ENCODE assay signal across 8 cellular contexts in genomic region chr6:2990179-2990931, GRCh38. TPM values are rescaled to one million over a fixed set of nuclear protein-coding genes. Genes with fewer than 3 reads are reported as not detected.
DNase-seq lines count a peak whose midpoint lies in the region; ATAC-seq and TF ChIP-seq lines count a peak whose summit lies in the region.

No MANE protein-coding gene starts in this region.

- H3K4me1 Mint-ChIP-seq in stimulated activated naive B cell treated with anti-CD40 and anti-IgM and Interleukin-4, amounts not matched to agents 10 μg/mL and 1 μg/mL and 100 μg/mL, for 72 hours, result peaks cover 14 to 23% of the 10 kb centered on the region in 2 donors

- in situ Hi-C loops in astrocyte of the spinal cord (cut with HindIII; ENCODE audit: low sequenced_read_pairs), result loop anchor here (25.0 kb wide), 1 partner anchor 153 kb away; the partner anchor contains the start of gene SERPINB1

- no peaks in the 10 kb centered on the region for H3K9me3 Mint-ChIP-seq in stimulated activated naive B cell treated with anti-CD40 and anti-IgM and Interleukin-4, amounts not matched to agents 10 μg/mL and 1 μg/mL and 100 μg/mL, for 72 hours

- H3K4me3 Mint-ChIP-seq in stimulated activated naive B cell treated with anti-CD40 and anti-IgM and Interleukin-4, amounts not matched to agents 10 μg/mL and 1 μg/mL and 100 μg/mL, for 72 hours, result peak overlapping the region; percentile 90 to 93

- ATAC-seq in stimulated activated naive B cell treated with anti-CD40 and anti-IgM and Interleukin-4, amounts not matched to agents 10 μg/mL and 1 μg/mL and 100 μg/mL, for 72 hours (replicated peaks), result no peak

- no peaks in the 10 kb centered on the region for H3K27me3 ChIP-seq in kidney epithelial cell (ENCODE audit: control insufficient read depth, insufficient read depth, low read length)

- TF ChIP-seq CTCF in astrocyte of the spinal cord (IDR thresholded peaks at IDR 0.05; ENCODE audit: low read depth, low read length) (no peak), kidney epithelial cell (IDR thresholded peaks at IDR 0.05; ENCODE audit: insufficient read depth, low read length, poor library complexity, severe bottlenecking) (no peak), GM20000 (IDR thresholded peaks at IDR 0.05; ENCODE audit: extremely low read depth, missing control alignments) (no peak)

- H3K36me3 Mint-ChIP-seq in stimulated activated naive B cell treated with anti-CD40 and anti-IgM and Interleukin-4, amounts not matched to agents 10 μg/mL and 1 μg/mL and 100 μg/mL, for 72 hours, result no peaks in the 10 kb centered on the region

- no peaks in the 10 kb centered on the region for H3K36me3 ChIP-seq in kidney epithelial cell (ENCODE audit: control insufficient read depth, insufficient read depth, low read length)

- no peaks in the 10 kb centered on the region for H3K27me3 Mint-ChIP-seq in stimulated activated naive B cell treated with anti-CD40 and anti-IgM and Interleukin-4, amounts not matched to agents 10 μg/mL and 1 μg/mL and 100 μg/mL, for 72 hours

- H3K4me3 ChIP-seq in astrocyte of the spinal cord (ENCODE audit: low read depth, low read length) (peak overlapping the region; percentile 65), kidney epithelial cell (ENCODE audit: low read depth, low read length) (peak overlapping the region; percentile 66)

- DNase-seq in NCI-H510A treated with DMSO at 0.1 percent for 48 hours (lab: John Stamatoyannopoulos, UW), result peak; percentile 22
- no peak for DNase-seq in NCI-H510A (lab: John Stamatoyannopoulos, UW)
- peak; percentile 69 for DNase-seq in NCI-H748 (lab: John Stamatoyannopoulos, UW; ENCODE audit: unreplicated experiment)
- peak; percentile 47 for DNase-seq in astrocyte of the spinal cord (ENCODE audit: low read depth, low spot score)
- DNase-seq in kidney epithelial cell (ENCODE audit: low read depth), result no peak
- no peak for DNase-seq in stimulated activated naive B cell treated with anti-CD40 and anti-IgM and Interleukin-4, amounts not matched to agents 10 μg/mL and 1 μg/mL and 100 μg/mL, for 72 hours
- no peak for DNase-seq in GM20000 (ENCODE audit: low spot score)
- no peak for DNase-seq in ecto neural progenitor cell (ENCODE audit: low spot score)

- peak overlapping the region; percentile 97 for H3K27ac Mint-ChIP-seq in stimulated activated naive B cell treated with anti-CD40 and anti-IgM and Interleukin-4, amounts not matched to agents 10 μg/mL and 1 μg/mL and 100 μg/mL, for 72 hours

RNA-seq across cellular contexts. Expression of gene NQO2, which starts 9.3 kb away (rescaled TPM):
- 10.7 and 19.2 TPM in 2 replicates for total RNA-seq in kidney epithelial cell

RNA-seq across cellular contexts. Expression of gene SERPINB6, which starts 19.0 kb away (rescaled TPM):
- 101 and 139 TPM in 2 replicates for total RNA-seq in kidney epithelial cell

Comparison
In these comparisons a context has a peak if more than half of its experiments do, and no peak if none do; other contexts are left out.
1. DNase-seq: peak in NCI-H510A treated with DMSO at 0.1 percent for 48 hours (single experiment), NCI-H748 (single experiment) and astrocyte of the spinal cord (single experiment); none in NCI-H510A (single experiment), kidney epithelial cell (single experiment), stimulated activated naive B cell treated with anti-CD40 and anti-IgM and Interleukin-4, amounts not matched to agents 10 μg/mL and 1 μg/mL and 100 μg/mL, for 72 hours (single experiment), GM20000 (single experiment) and ecto neural progenitor cell (single experiment).